8 cellular contexts compared by ENCODE assay signal in genomic region chr1:65067491-65068201, GRCh38.
DNase-seq lines count a peak whose midpoint lies in the region; ATAC-seq and TF ChIP-seq lines count a peak whose summit lies in the region.

No MANE protein-coding gene starts in this region.

- peaks cover 6% of the 10 kb centered on the region for H3K27me3 Mint-ChIP-seq in activated naive CD8-positive, alpha-beta T cell treated with anti-CD3 and anti-CD28 coated beads, Interleukin-2, amount 10 ng/mL, durations not matched to agents 7 days and 5 days

- H3K4me1 Mint-ChIP-seq in activated naive CD8-positive, alpha-beta T cell treated with anti-CD3 and anti-CD28 coated beads, Interleukin-2, amount 10 ng/mL, durations not matched to agents 7 days and 5 days = peaks cover 32% of the 10 kb centered on the region

- peak overlapping the region; percentile 89 for H3K4me3 Mint-ChIP-seq in activated naive CD8-positive, alpha-beta T cell treated with anti-CD3 and anti-CD28 coated beads, Interleukin-2, amount 10 ng/mL, durations not matched to agents 7 days and 5 days

- ATAC-seq in GM21717 (IDR thresholded peaks at IDR 0.05; ENCODE audit: unreplicated experiment) (peak; percentile 35), thoracic aorta (ENCODE audit: insufficient number of reproducible peaks, low FRiP score, low read depth) (peak; percentile 56)
- ATAC-seq in activated naive CD8-positive, alpha-beta T cell treated with anti-CD3 and anti-CD28 coated beads, Interleukin-2, amount 10 ng/mL, durations not matched to agents 7 days and 5 days (ENCODE audit: low read depth) = peak; percentile 23

- H2AFZ ChIP-seq in neuron (ENCODE audit: low read depth, low read length) = peak overlapping the region; percentile 92

- H3K4me1 ChIP-seq in neuron (ENCODE audit: insufficient read depth, low read length) (peaks cover 18% of the 10 kb centered on the region), thoracic aorta (ENCODE audit: control insufficient read depth in 1 of 2, low read depth in 2 of 2) (peaks cover 23 to 39% of the 10 kb centered on the region in 2 donors)

- H3K27ac ChIP-seq in thoracic aorta = peak overlapping the region; percentile 93 to 95

- H3K36me3 ChIP-seq in neuron (ENCODE audit: insufficient read depth, low read length) = no peaks in the 10 kb centered on the region
- H3K36me3 ChIP-seq in thoracic aorta = peaks cover 3% of the 10 kb centered on the region

- POLR2A ChIA-PET in activated naive CD8-positive, alpha-beta T cell treated with anti-CD3 and anti-CD28 coated beads, Interleukin-2, amount 10 ng/mL, durations not matched to agents 7 days and 5 days (lab: Charles Lee) = interaction anchor here (1.3 kb wide), 1 partner anchor 101 kb away, joined by 7 read pairs; the partner anchor contains the start of gene JAK1

- H3K4me3 ChIP-seq in neuron (ENCODE audit: low read length) (peak overlapping the region; percentile 82), thoracic aorta (peak overlapping the region; percentile 83)

- H3K27ac Mint-ChIP-seq in activated naive CD8-positive, alpha-beta T cell treated with anti-CD3 and anti-CD28 coated beads, Interleukin-2, amount 10 ng/mL, durations not matched to agents 7 days and 5 days = peak overlapping the region; percentile 93

- TF ChIP-seq CTCF in thoracic aorta (IDR thresholded peaks at IDR 0.05) = no peak

- H3K27me3 ChIP-seq in neuron (ENCODE audit: insufficient read depth, low read length) (no peaks in the 10 kb centered on the region), thoracic aorta (replicated peaks; ENCODE audit: insufficient read depth) (no peaks in the 10 kb centered on the region)

- DNase-seq in COR-L47 (lab: John Stamatoyannopoulos, UW) (peak; percentile 83), M059J (ENCODE audit: low read depth) (peak; percentile 63), SK-N-DZ (ENCODE audit: low spot score) (peak; percentile 67), glomerular visceral epithelial cell (ENCODE audit: extremely low spot score) (peak; percentile 70), thoracic aorta (ENCODE audit: low spot score) (peak; percentile 66)
- DNase-seq in activated naive CD8-positive, alpha-beta T cell treated with anti-CD3 and anti-CD28 coated beads, Interleukin-2, amount 10 ng/mL, durations not matched to agents 7 days and 5 days = peak; percentile 70

- no peaks in the 10 kb centered on the region for H3K9me3 Mint-ChIP-seq in activated naive CD8-positive, alpha-beta T cell treated with anti-CD3 and anti-CD28 coated beads, Interleukin-2, amount 10 ng/mL, durations not matched to agents 7 days and 5 days

- H3K9me3 ChIP-seq in neuron (ENCODE audit: low read length) = no peaks in the 10 kb centered on the region
- H3K9me3 ChIP-seq in thoracic aorta = no peaks in the 10 kb centered on the region

- H3K36me3 Mint-ChIP-seq in activated naive CD8-positive, alpha-beta T cell treated with anti-CD3 and anti-CD28 coated beads, Interleukin-2, amount 10 ng/mL, durations not matched to agents 7 days and 5 days = peaks cover 2% of the 10 kb centered on the region

Comparison
In these comparisons a context has a peak if more than half of its experiments do, and no peak if none do; other contexts are left out.
1. Peak in every context shown above with its lines: DNase-seq, ATAC-seq, H3K4me3 ChIP-seq and H3K27ac ChIP-seq.